In genomic region chr11:92696076-92696475, GRCh38 we compare ENCODE assay signal across 24 cellular contexts.
DNase-seq lines count a peak whose midpoint lies in the region; ATAC-seq, FAIRE-seq and TF ChIP-seq lines count a peak whose summit lies in the region.
"Had no signal": no experiment of that assay in that cellular context is flagged by ENCODE, and none has a peak within 500 bp of the region (broad histone marks: within the 10 kb centered on the region; RNA-seq: fewer than 3 reads in every experiment).

No MANE protein-coding gene starts in this region.

- no peaks in the 10 kb centered on the region for H3K9me2 ChIP-seq in GM23338 (ENCODE audit: insufficient read depth)

- H4K20me1 ChIP-seq in mammary epithelial cell (ENCODE audit: insufficient read depth, low read length): no peaks in the 10 kb centered on the region
- no peaks in the 10 kb centered on the region for H4K20me1 ChIP-seq in astrocyte (ENCODE audit: insufficient read depth, low read length)
- H4K20me1 ChIP-seq in GM23338 (replicated peaks; ENCODE audit: insufficient read depth): no peaks in the 10 kb centered on the region; the same call in 1 of the 2 replicates
- H4K20me1 ChIP-seq: BLaER1 had no signal

- no peaks in the 10 kb centered on the region for H3K36me3 ChIP-seq in mammary epithelial cell (ENCODE audit: insufficient read depth, low read length)
- no peaks in the 10 kb centered on the region for H3K36me3 ChIP-seq in astrocyte (ENCODE audit: insufficient read depth, low read length)
- no peaks in the 10 kb centered on the region for H3K36me3 ChIP-seq in GM23338 (ENCODE audit: insufficient read depth)
- H3K36me3 ChIP-seq in heart left ventricle: no peaks in the 10 kb centered on the region
- H3K36me3 ChIP-seq: BLaER1 had no signal

- no peak overlapping the region for H3K27ac ChIP-seq in mammary epithelial cell (ENCODE audit: insufficient read depth, low read depth, low read length)
- no peak overlapping the region for H3K27ac ChIP-seq in astrocyte (ENCODE audit: low read depth, low read length)
- H3K27ac ChIP-seq in GM23338 (ENCODE audit: low read depth): no peak overlapping the region
- no peak overlapping the region for H3K27ac ChIP-seq in heart left ventricle
- H3K27ac ChIP-seq: 22Rv1, BLaER1, C4-2B, GM23248 had no signal

- no peak for ATAC-seq in GM23338
- ATAC-seq in heart left ventricle: no peak
- ATAC-seq: CD8-positive, alpha-beta T cell; GM12878; HCT116 had no signal

- intact Hi-C loops in mammary epithelial cell (cut with micrococcal nuclease) (no loop called here), MCF 10A (cut with micrococcal nuclease) (no loop called here), heart left ventricle (cut with DNase I) (no loop called here)

- BruUV-seq in mammary epithelial cell (replicated peaks; lab: Mats Ljungman, UMichigan) (no TSS peak), MCF 10A (replicated peaks; lab: Mats Ljungman, UMichigan) (no TSS peak)

- no peak for TF ChIP-seq POLR2A in heart left ventricle (IDR thresholded peaks at IDR 0.05)

- no peak overlapping the region for H3K27ac Mint-ChIP-seq in MCF 10A (ENCODE audit: low read depth, unreplicated experiment)
- peak overlapping the region; percentile 44 for H3K27ac Mint-ChIP-seq in astrocyte (ENCODE audit: unreplicated experiment)
- peak overlapping the region; percentile 33 for H3K27ac Mint-ChIP-seq in nephron progenitor cell
- H3K27ac Mint-ChIP-seq in progenitor cell of endocrine pancreas: peak overlapping the region; percentile 43
- H3K27ac Mint-ChIP-seq in GM23338: no peak overlapping the region
- H3K27ac Mint-ChIP-seq: B cell; CD4-positive, CD25-positive, alpha-beta regulatory T cell; CD8-positive, alpha-beta T cell; HFFc6 had no signal

- H3K4me1 ChIP-seq in mammary epithelial cell (ENCODE audit: insufficient read depth, low read length) (peaks cover 9% of the 10 kb centered on the region), astrocyte (ENCODE audit: insufficient read depth, low read length) (peaks cover 7% of the 10 kb centered on the region), GM23338 (ENCODE audit: insufficient read depth) (no peaks in the 10 kb centered on the region), heart left ventricle (peaks cover 0 to 6% (median 0%) of the 10 kb centered on the region in 12 donors)
- H3K4me1 ChIP-seq: BLaER1, Caco-2 had no signal

- H3K9me3 Mint-ChIP-seq in MCF 10A (ENCODE audit: unreplicated experiment) (no peaks in the 10 kb centered on the region), astrocyte (ENCODE audit: unreplicated experiment) (no peaks in the 10 kb centered on the region), nephron progenitor cell (no peaks in the 10 kb centered on the region), progenitor cell of endocrine pancreas (ENCODE audit: low read depth) (no peaks in the 10 kb centered on the region), GM23338 (no peaks in the 10 kb centered on the region; the same call in 2 of the 3 replicates)
- H3K9me3 Mint-ChIP-seq: CD8-positive, alpha-beta T cell; H9 had no signal

- CTCF ChIA-PET in mammary epithelial cell (lab: Charles Lee; ENCODE audit: low non-redundant PET): no interaction called here
- CTCF ChIA-PET in MCF 10A (lab: Yijun Ruan, JAX): interaction anchor here (0.9 to 1.0 kb wide), 2 partner anchors 12 to 13 kb away, joined by 3 to 4 read pairs; no protein-coding TSS in a partner anchor

- H3K27me3 ChIP-seq in mammary epithelial cell (ENCODE audit: insufficient read depth, low read length) (no peaks in the 10 kb centered on the region), astrocyte (ENCODE audit: insufficient read depth, low read length) (no peaks in the 10 kb centered on the region), GM23338 (ENCODE audit: insufficient read depth) (no peaks in the 10 kb centered on the region), heart left ventricle (no peaks in the 10 kb centered on the region)
- H3K27me3 ChIP-seq: BLaER1 had no signal

- 25% methylated on average over 1 of the region's 1 CpG for WGBS in mammary epithelial cell (ENCODE audit: low coverage, missing lambda C conversion rate)
- WGBS in heart left ventricle, 4 donors: 61 to 83% (median 70%) methylated on average over 1 of the region's 1 CpG

- no peak overlapping the region for H3K4me3 ChIP-seq in mammary epithelial cell (replicated peaks in 1 of 3; ENCODE audit: insufficient read depth in 1 of 3, low read depth in 2 of 3, low read length in 3 of 3)
- no peak overlapping the region for H3K4me3 ChIP-seq in astrocyte (ENCODE audit: insufficient read depth, low read depth, low read length)
- H3K4me3 ChIP-seq in GM23338: no peak overlapping the region
- no peak overlapping the region for H3K4me3 ChIP-seq in heart left ventricle
- H3K4me3 ChIP-seq: BLaER1, GM12878, GM23248 had no signal

- H3K36me3 Mint-ChIP-seq in MCF 10A (ENCODE audit: insufficient read depth, unreplicated experiment) (no peaks in the 10 kb centered on the region), astrocyte (ENCODE audit: low read depth, unreplicated experiment) (peaks cover 3% of the 10 kb centered on the region), nephron progenitor cell (ENCODE audit: low read depth) (peaks cover 21% of the 10 kb centered on the region), progenitor cell of endocrine pancreas (ENCODE audit: insufficient read depth) (no peaks in the 10 kb centered on the region), GM23338 (ENCODE audit: low read depth) (no peaks in the 10 kb centered on the region; the same call in 2 of the 3 replicates)
- H3K36me3 Mint-ChIP-seq: CD4-positive, CD25-positive, alpha-beta regulatory T cell; CD8-positive, alpha-beta T cell had no signal

- H3K9ac ChIP-seq in mammary epithelial cell (ENCODE audit: insufficient read depth, low read length): no peak overlapping the region
- H3K9ac ChIP-seq in astrocyte (ENCODE audit: low read length): no peak overlapping the region
- H3K9ac ChIP-seq: BLaER1, GM23248 had no signal

- no peaks in the 10 kb centered on the region for H3K27me3 Mint-ChIP-seq in MCF 10A (ENCODE audit: insufficient read depth, unreplicated experiment)
- no peaks in the 10 kb centered on the region for H3K27me3 Mint-ChIP-seq in astrocyte (ENCODE audit: low read depth, unreplicated experiment)
- peaks cover 3% of the 10 kb centered on the region for H3K27me3 Mint-ChIP-seq in nephron progenitor cell (ENCODE audit: low read depth, poor library complexity)
- no peaks in the 10 kb centered on the region for H3K27me3 Mint-ChIP-seq in progenitor cell of endocrine pancreas
- no peaks in the 10 kb centered on the region for H3K27me3 Mint-ChIP-seq in GM23338 (ENCODE audit: insufficient read depth, low read depth, poor library complexity)
- H3K27me3 Mint-ChIP-seq: B cell; CD4-positive, CD25-positive, alpha-beta regulatory T cell had no signal

- no peaks in the 10 kb centered on the region for H3K9me3 ChIP-seq in mammary epithelial cell (replicated peaks; ENCODE audit: insufficient read depth, low read length)
- no peaks in the 10 kb centered on the region for H3K9me3 ChIP-seq in astrocyte (ENCODE audit: insufficient read depth, low read depth, low read length)
- no peaks in the 10 kb centered on the region for H3K9me3 ChIP-seq in heart left ventricle
- H3K9me3 ChIP-seq: BLaER1, Caco-2 had no signal

- H3K4me1 Mint-ChIP-seq in MCF 10A (ENCODE audit: insufficient read depth, unreplicated experiment) (peaks cover 5% of the 10 kb centered on the region), astrocyte (ENCODE audit: low read depth, unreplicated experiment) (peaks cover 26% of the 10 kb centered on the region), nephron progenitor cell (peaks cover 46% of the 10 kb centered on the region), progenitor cell of endocrine pancreas (ENCODE audit: low read depth) (peaks cover 26% of the 10 kb centered on the region), GM23338 (peaks cover 8% of the 10 kb centered on the region; the same call in 2 of the 3 replicates)
- H3K4me1 Mint-ChIP-seq: B cell; CD4-positive, CD25-positive, alpha-beta regulatory T cell had no signal

- no peaks in the 10 kb centered on the region for H3F3A ChIP-seq in GM23338 (replicated peaks; ENCODE audit: low read depth)

- H3K4me2 ChIP-seq in mammary epithelial cell (ENCODE audit: insufficient read depth, low read depth, low read length) (no peak overlapping the region), astrocyte (ENCODE audit: low read length) (no peak overlapping the region), GM23338 (no peak overlapping the region)
- H3K4me2 ChIP-seq: BLaER1 had no signal

- POLR2A ChIA-PET in MCF 10A (lab: Yijun Ruan, JAX): interaction anchor here (0.6 kb wide), 1 partner anchor 13 kb away, joined by 3 read pairs; no protein-coding TSS in a partner anchor

- dilution Hi-C loops in mammary epithelial cell (cut with HindIII; ENCODE audit: low sequenced_read_pairs): no loop called here

- H3K79me2 ChIP-seq in mammary epithelial cell (ENCODE audit: insufficient read depth, low read length): no peaks in the 10 kb centered on the region
- H3K79me2 ChIP-seq in astrocyte (ENCODE audit: insufficient read depth, low read length): no peaks in the 10 kb centered on the region
- no peaks in the 10 kb centered on the region for H3K79me2 ChIP-seq in GM23338 (replicated peaks; ENCODE audit: insufficient read depth)

- H2AFZ ChIP-seq in mammary epithelial cell (ENCODE audit: low read depth, low read length): peak overlapping the region; percentile 48
- peak overlapping the region; percentile 23 for H2AFZ ChIP-seq in astrocyte (ENCODE audit: low read depth, low read length)
- no peak overlapping the region for H2AFZ ChIP-seq in GM23338
- H2AFZ ChIP-seq: GM23248 had no signal

- FAIRE-seq in astrocyte (lab: Jason Lieb, UNC): no peak
- FAIRE-seq: A204.1, GM12878 had no signal

- in situ Hi-C loops in mammary epithelial cell (cut with MboI; ENCODE audit: low sequenced_read_pairs in 2 of 2): no loop called here

- DNase-seq in mammary epithelial cell (no peak), MCF 10A (ENCODE audit: unreplicated experiment) (no peak), astrocyte (ENCODE audit: low read depth) (no peak), nephron progenitor cell (no peak), progenitor cell of endocrine pancreas (ENCODE audit: low spot score, unreplicated experiment) (no peak), GM23338 (ENCODE audit: low spot score) (no peak), heart left ventricle (no peak), DMS79 (lab: John Stamatoyannopoulos, UW) (no peak)
- DNase-seq: Caco-2; CD4-positive, CD25-positive, alpha-beta regulatory T cell; CD8-positive, alpha-beta T cell; DMS153; EL; GDM1; GM23248; H9; HFFc6 had no signal

- no peak for TF ChIP-seq CTCF in mammary epithelial cell (conservative IDR thresholded peaks at IDR 0.05 in 1 of 2, IDR thresholded peaks at IDR 0.05 in 1 of 2; ENCODE audit: extremely low read depth in 1 of 2, insufficient read depth in 1 of 2, low read depth in 1 of 2, low read length in 2 of 2)
- TF ChIP-seq CTCF in MCF 10A (IDR thresholded peaks at IDR 0.05; ENCODE audit: unreplicated experiment): no peak
- no peak for TF ChIP-seq CTCF in astrocyte (IDR thresholded peaks at IDR 0.05; ENCODE audit: insufficient read depth, low read depth, low read length)
- no peak for TF ChIP-seq CTCF in nephron progenitor cell (IDR thresholded peaks at IDR 0.05)
- TF ChIP-seq CTCF in progenitor cell of endocrine pancreas (IDR thresholded peaks at IDR 0.05; ENCODE audit: unreplicated experiment): no peak
- no peak for TF ChIP-seq CTCF in GM23338 (conservative IDR thresholded peaks at IDR 0.05; ENCODE audit: low read depth in 2 of 2)
- no peak for TF ChIP-seq CTCF in heart left ventricle (IDR thresholded peaks at IDR 0.05)

- H3K4me3 Mint-ChIP-seq in MCF 10A (ENCODE audit: unreplicated experiment): no peak overlapping the region
- H3K4me3 Mint-ChIP-seq in astrocyte (ENCODE audit: unreplicated experiment): no peak overlapping the region
- H3K4me3 Mint-ChIP-seq in nephron progenitor cell: no peak overlapping the region
- no peak overlapping the region for H3K4me3 Mint-ChIP-seq in progenitor cell of endocrine pancreas (ENCODE audit: low read depth)
- no peak overlapping the region for H3K4me3 Mint-ChIP-seq in GM23338
- H3K4me3 Mint-ChIP-seq: B cell; CD4-positive, CD25-positive, alpha-beta regulatory T cell; CD8-positive, alpha-beta T cell; H9; HFFc6 had no signal

Comparison
In these comparisons a context has a peak if more than half of its experiments do, and no peak if none do; other contexts are left out.
1. H3K27ac Mint-ChIP-seq: peak in astrocyte (single experiment), nephron progenitor cell (single experiment) and progenitor cell of endocrine pancreas (single experiment); none in MCF 10A (single experiment) and GM23338 (single experiment).